In genomic region chrX:17697191-17697590, GRCh38 we compare ENCODE assay signal across 13 cellular contexts. TPM values are rescaled to one million over a fixed set of nuclear protein-coding genes. Genes with fewer than 3 reads are reported as not detected.
DNase-seq lines count a peak whose midpoint lies in the region; ATAC-seq and TF ChIP-seq lines count a peak whose summit lies in the region.
"Had no signal": no experiment of that assay in that cellular context is flagged by ENCODE, and none has a peak within 500 bp of the region (broad histone marks: within the 10 kb centered on the region; RNA-seq: fewer than 3 reads in every experiment).

No MANE protein-coding gene starts in this region.

- ATAC-seq in foreskin keratinocyte (no peak), HG02840 (IDR thresholded peaks at IDR 0.05; ENCODE audit: low FRiP score, unreplicated experiment) (no peak), heart left ventricle (no peak)
- ATAC-seq: activated T-cell treated with anti-CD3 and anti-CD28 coated beads, Interleukin-2, amount 50 U/mL, for 4 hours; GM23338; WTC11 had no signal

- H3K9me3 ChIP-seq in heart left ventricle = no peaks in the 10 kb centered on the region
- H3K9me3 ChIP-seq: right atrium auricular region had no signal

- H3K27ac ChIP-seq in foreskin keratinocyte (no peak overlapping the region), heart left ventricle (no peak overlapping the region)
- H3K27ac ChIP-seq: right atrium auricular region had no signal

- intact Hi-C loops in heart left ventricle (cut with DNase I) = loop anchor here in 3 of 10 donors (10.0 kb wide), 4 partner anchors 102 to 572 kb away; partner anchors contain the start of gene NHS (in 1 of the 3)

- H3K4me1 ChIP-seq in foreskin keratinocyte = no peaks in the 10 kb centered on the region
- H3K4me1 ChIP-seq in heart left ventricle = no peaks in the 10 kb centered on the region
- H3K4me1 ChIP-seq: right atrium auricular region had no signal

- TF ChIP-seq CTCF in foreskin keratinocyte (conservative IDR thresholded peaks at IDR 0.05) = peak; percentile 11
- peak in 1 of 12 donors; percentile 9 for TF ChIP-seq CTCF in heart left ventricle (IDR thresholded peaks at IDR 0.05)

- H3K36me3 ChIP-seq in heart left ventricle = no peaks in the 10 kb centered on the region
- H3K36me3 ChIP-seq: right atrium auricular region had no signal

- no peak overlapping the region for H3K4me3 ChIP-seq in heart left ventricle
- H3K4me3 ChIP-seq: GM23338, right atrium auricular region had no signal

- DNase-seq in AG08395 (ENCODE audit: low spot score) (peak; percentile 19), ELR (ENCODE audit: low read depth) (peak; percentile 29), SK-MEL-5 (ENCODE audit: low read depth, low spot score) (peak; percentile 18), foreskin keratinocyte (no peak), NCI-H187 treated with DMSO at 0.1 percent for 48 hours (lab: John Stamatoyannopoulos, UW) (no peak), heart left ventricle (no peak), NCI-H146 (lab: John Stamatoyannopoulos, UW) (no peak)
- DNase-seq: activated T-cell treated with anti-CD3 and anti-CD28 coated beads, Interleukin-2, amount 50 U/mL, for 4 hours; SHP77 had no signal

- H3K27me3 ChIP-seq in foreskin keratinocyte = no peaks in the 10 kb centered on the region
- H3K27me3 ChIP-seq in heart left ventricle = peaks cover 0 to 24% (median 0%) of the 10 kb centered on the region in 9 donors

- in situ Hi-C loops in SK-MEL-5 (cut with HindIII; ENCODE audit: low pct_unique_long_range_greater_than_20kb, low sequenced_read_pairs) = no loop called here

- no peak for TF ChIP-seq POLR2A in heart left ventricle (IDR thresholded peaks at IDR 0.05)

- 69 to 90% (median 73%) methylated on average over 1 of the region's 1 CpG for WGBS in heart left ventricle, 4 donors

RNA-seq across cellular contexts. Expression of gene SCML1, which starts 40.1 kb away (rescaled TPM):
- total RNA-seq in SK-MEL-5 (2014; rRNA removed; shearing (Covaris generic)) = 5.6 and 6.0 TPM in 2 replicates
- 5.1 and 9.0 TPM in 2 replicates for polyA plus RNA-seq in SK-MEL-5 (2015; cell fraction: cytosol; rRNA removed)
- 47.2 and 48.5 TPM in 2 replicates for polyA plus RNA-seq in SK-MEL-5 (2015; cell fraction: nucleus; rRNA removed)
- 10.7 and 14.0 TPM in 2 replicates for total RNA-seq in foreskin keratinocyte
- 4.7 and 7.1 TPM in 2 replicates for polyA plus RNA-seq in foreskin keratinocyte
- 1 to 10 TPM; 4.1 to 8.2 (median 7.1) TPM for total RNA-seq in heart left ventricle
- 1 to 10 TPM; 9.2 to 9.9 TPM for polyA plus RNA-seq in heart left ventricle

Comparison
In these comparisons a context has a peak if more than half of its experiments do, and no peak if none do; other contexts are left out.
1. DNase-seq: peak in AG08395 (single experiment), ELR (single experiment) and SK-MEL-5 (single experiment); none in foreskin keratinocyte (0 of 2), NCI-H187 treated with DMSO at 0.1 percent for 48 hours (single experiment), heart left ventricle (0 of 5) and NCI-H146 (single experiment).